In genomic region chr20:45064812-45065211, GRCh38 we compare ENCODE assay signal across 24 cellular contexts. TPM values are rescaled to one million over a fixed set of nuclear protein-coding genes. Genes with fewer than 3 reads are reported as not detected.
DNase-seq lines count a peak whose midpoint lies in the region; ATAC-seq, FAIRE-seq and TF ChIP-seq lines count a peak whose summit lies in the region.
"Had no signal": no experiment of that assay in that cellular context is flagged by ENCODE, and none has a peak within 500 bp of the region (broad histone marks: within the 10 kb centered on the region; RNA-seq: fewer than 3 reads in every experiment).

No MANE protein-coding gene starts in this region.

- in situ Hi-C loops in IMR-90 (cut with MboI; ENCODE audit: low sequenced_read_pairs) = no loop called here

- H3K27me3 Mint-ChIP-seq in CD8-positive, alpha-beta T cell (ENCODE audit: low read depth) = no peaks in the 10 kb centered on the region
- no peaks in the 10 kb centered on the region for H3K27me3 Mint-ChIP-seq in activated naive CD8-positive, alpha-beta T cell treated with anti-CD3 and anti-CD28 coated beads, Interleukin-2, amount 50 U/mL, for 24 hours
- H3K27me3 Mint-ChIP-seq in natural killer cell (ENCODE audit: low read depth in 2 of 2) (no peaks in the 10 kb centered on the region), nephron progenitor cell (ENCODE audit: low read depth, poor library complexity) (peaks cover 4% of the 10 kb centered on the region)

- DNase-seq in CD8-positive, alpha-beta T cell = no peak
- DNase-seq in IMR-90 = no peak
- no peak for DNase-seq in activated naive CD8-positive, alpha-beta T cell treated with anti-CD3 and anti-CD28 coated beads, Interleukin-2, amount 50 U/mL, for 24 hours
- no peak for DNase-seq in natural killer cell
- DNase-seq in nephron progenitor cell = no peak
- no peak for DNase-seq in frontal cortex (ENCODE audit: low spot score in 2 of 2)
- no peak for DNase-seq in NCI-H1048 (lab: John Stamatoyannopoulos, UW)
- DNase-seq: activated CD4-positive, alpha-beta T cell treated with anti-CD3 and anti-CD28 coated beads, Interleukin-2, amount 50 U/mL, for 4 hours; activated T-cell treated with anti-CD3 and anti-CD28 coated beads, Interleukin-2, amount 50 U/mL, for 4 hours; DMS79 treated with DMSO at 0.1 percent for 48 hours; erythroblast; foreskin melanocyte; hippocampal formation; mucosa of descending colon; NCI-H1436; NCI-H524; small intestine; stimulated activated naive CD4-positive, alpha-beta T cell had no signal

- no TSS peak for BruUV-seq in IMR-90 (replicated peaks; lab: Mats Ljungman, UMichigan)

- no peak for TF ChIP-seq POLR2A in IMR-90 (IDR thresholded peaks at IDR 0.05; ENCODE audit: low read depth, low read length)

- H2AK9ac ChIP-seq in IMR-90 (replicated peaks; ENCODE audit: low read depth, low read length, poor library complexity) = no peak overlapping the region

- no peaks in the 10 kb centered on the region for H3K9me3 Mint-ChIP-seq in CD8-positive, alpha-beta T cell
- H3K9me3 Mint-ChIP-seq in activated naive CD8-positive, alpha-beta T cell treated with anti-CD3 and anti-CD28 coated beads, Interleukin-2, amount 50 U/mL, for 24 hours = no peaks in the 10 kb centered on the region
- no peaks in the 10 kb centered on the region for H3K9me3 Mint-ChIP-seq in natural killer cell
- peaks cover 13% of the 10 kb centered on the region for H3K9me3 Mint-ChIP-seq in nephron progenitor cell
- H3K9me3 Mint-ChIP-seq: activated naive CD4-positive, alpha-beta T cell treated with anti-CD3 and anti-CD28 coated beads, Interleukin-2, amount 50 U/mL, for 72 hours; activated T-cell treated with anti-CD3 and anti-CD28 coated beads, Interleukin-2, amount 50 U/mL, for 4 hours; T-helper 1 cell treated with Interleukin-12 subunit alpha and Interleukin-12 subunit beta and Interleukin-4 antibody, amounts not matched to agents 30 μg/mL and 1 μg/mL, for 36 hours had no signal

- H3K14ac ChIP-seq in IMR-90 (replicated peaks; ENCODE audit: low read depth, low read length) = no peak overlapping the region

- intact Hi-C loops in CD8-positive, alpha-beta T cell (cut with DNase I, micrococcal nuclease) = no loop called here
- intact Hi-C loops in IMR-90 (cut with micrococcal nuclease) = no loop called here
- intact Hi-C loops in natural killer cell (cut with micrococcal nuclease) = no loop called here

- H3K36me3 Mint-ChIP-seq in CD8-positive, alpha-beta T cell = peaks cover 85% of the 10 kb centered on the region
- H3K36me3 Mint-ChIP-seq in activated naive CD8-positive, alpha-beta T cell treated with anti-CD3 and anti-CD28 coated beads, Interleukin-2, amount 50 U/mL, for 24 hours (ENCODE audit: low read depth) = peaks cover 68% of the 10 kb centered on the region
- peaks cover 8% of the 10 kb centered on the region for H3K36me3 Mint-ChIP-seq in natural killer cell
- peaks cover 38% of the 10 kb centered on the region for H3K36me3 Mint-ChIP-seq in nephron progenitor cell (ENCODE audit: low read depth)

- no peak for ATAC-seq in CD8-positive, alpha-beta T cell
- ATAC-seq in IMR-90 (ENCODE audit: low read depth) (no peak), natural killer cell (no peak)
- no peak for ATAC-seq in activated naive CD8-positive, alpha-beta T cell treated with anti-CD3 and anti-CD28 coated beads, Interleukin-2, amount 50 U/mL, for 24 hours
- ATAC-seq: activated naive CD4-positive, alpha-beta T cell treated with anti-CD3 and anti-CD28 coated beads, Interleukin-2, amount 50 U/mL, for 72 hours; activated T-cell treated with anti-CD3 and anti-CD28 coated beads, Interleukin-2, amount 50 U/mL, for 4 hours; mucosa of descending colon; Panc1 had no signal

- H2AFZ ChIP-seq in IMR-90 (replicated peaks; ENCODE audit: low read length, poor library complexity) = no peak overlapping the region

- no peak for FAIRE-seq in frontal cortex (lab: Jason Lieb, UNC)
- FAIRE-seq: GM12891, small intestine had no signal

- no peak overlapping the region for H2AK5ac ChIP-seq in IMR-90 (ENCODE audit: low read depth, low read length)

- CTCF ChIA-PET in CD8-positive, alpha-beta T cell (lab: Charles Lee) = interaction anchor here (1.8 kb wide), 1 partner anchor 31 kb away, joined by 4 read pairs; no protein-coding TSS in a partner anchor
- CTCF ChIA-PET in IMR-90 (lab: Yijun Ruan, JAX) = no interaction called here

- peak overlapping the region; percentile 61 for H3K27ac Mint-ChIP-seq in CD8-positive, alpha-beta T cell
- peak overlapping the region; percentile 15 for H3K27ac Mint-ChIP-seq in activated naive CD8-positive, alpha-beta T cell treated with anti-CD3 and anti-CD28 coated beads, Interleukin-2, amount 50 U/mL, for 24 hours
- H3K27ac Mint-ChIP-seq in natural killer cell (peak overlapping the region; percentile 63 to 83), nephron progenitor cell (no peak overlapping the region)
- H3K27ac Mint-ChIP-seq: T-helper 1 cell treated with Interleukin-12 subunit alpha and Interleukin-12 subunit beta and Interleukin-4 antibody, amounts not matched to agents 30 μg/mL and 1 μg/mL, for 36 hours had no signal

- no peak for TF ChIP-seq RAD21 in IMR-90 (IDR thresholded peaks at IDR 0.05; ENCODE audit: low read length)

- H3K56ac ChIP-seq in IMR-90 (ENCODE audit: extremely low read depth, insufficient read depth, low read length) = no peak overlapping the region

- no peak for TF ChIP-seq CTCF in CD8-positive, alpha-beta T cell (IDR thresholded peaks at IDR 0.05)
- TF ChIP-seq CTCF in IMR-90 (conservative IDR thresholded peaks at IDR 0.05; ENCODE audit: low read depth, low read length) (no peak), natural killer cell (IDR thresholded peaks at IDR 0.05) (no peak), nephron progenitor cell (IDR thresholded peaks at IDR 0.05) (no peak)

- no peak overlapping the region for H4K91ac ChIP-seq in IMR-90 (ENCODE audit: insufficient read depth, low read depth, low read length)

- H4K5ac ChIP-seq in IMR-90 (ENCODE audit: low read depth, low read length) = no peak overlapping the region; the same call in 1 of the 2 replicates

- no peak overlapping the region for H3K4ac ChIP-seq in IMR-90 (ENCODE audit: low read depth, low read length)

- peaks cover 24% of the 10 kb centered on the region for H3K4me1 ChIP-seq in CD8-positive, alpha-beta T cell (ENCODE audit: insufficient read depth, low read length)
- peaks cover 23% of the 10 kb centered on the region; the same call in 1 of the 2 replicates for H3K4me1 ChIP-seq in IMR-90 (ENCODE audit: control insufficient read depth, insufficient read depth, low read length)

- no peaks in the 10 kb centered on the region for H4K20me1 ChIP-seq in IMR-90 (ENCODE audit: insufficient read depth, low read length)

- no peak overlapping the region for H3K4me3 ChIP-seq in CD8-positive, alpha-beta T cell (ENCODE audit: low read depth, low read length)
- H3K4me3 ChIP-seq in IMR-90 (ENCODE audit: insufficient read depth, low read depth, low read length) = no peak overlapping the region
- H3K4me3 ChIP-seq: mucosa of descending colon had no signal

- H3K4me2 ChIP-seq in IMR-90 (ENCODE audit: low read depth, low read length) = no peak overlapping the region; the same call in 1 of the 2 replicates

- POLR2A ChIA-PET in CD8-positive, alpha-beta T cell (lab: Charles Lee) = interaction anchor here (0.8 to 0.9 kb wide), 2 partner anchors 11 to 15 kb away, joined by 3 to 4 read pairs; no protein-coding TSS in a partner anchor
- POLR2A ChIA-PET in IMR-90 (lab: Charles Lee; ENCODE audit: unreplicated experiment) = no interaction called here

- peaks cover 11% of the 10 kb centered on the region for H3K9me1 ChIP-seq in IMR-90 (ENCODE audit: insufficient read depth, low read length)

- H3K27me3 ChIP-seq in CD8-positive, alpha-beta T cell (ENCODE audit: insufficient read depth, low read length) = no peaks in the 10 kb centered on the region
- H3K27me3 ChIP-seq in IMR-90 (ENCODE audit: control insufficient read depth, insufficient read depth, low read length) = no peaks in the 10 kb centered on the region

- H3K23ac ChIP-seq in IMR-90 (ENCODE audit: low read depth, low read length) = no peak overlapping the region

- dilution Hi-C loops in IMR-90 (cut with HindIII; ENCODE audit: low sequenced_read_pairs, unreplicated experiment) = no loop called here

- peaks cover 19 to 26% of the 10 kb centered on the region in 2 experiments for H3K79me1 ChIP-seq in IMR-90 (ENCODE audit: low read depth in 1 of 2, low read length in 2 of 2)

- H3K9me3 ChIP-seq in CD8-positive, alpha-beta T cell (ENCODE audit: low read length) = no peaks in the 10 kb centered on the region
- H3K9me3 ChIP-seq in IMR-90 (ENCODE audit: control insufficient read depth, insufficient read depth, low read length) = no peaks in the 10 kb centered on the region
- H3K9me3 ChIP-seq: mucosa of descending colon had no signal

- H4K8ac ChIP-seq in IMR-90 (ENCODE audit: low read depth in 2 of 2, low read length in 2 of 2) = no peak overlapping the region

- peaks cover 30% of the 10 kb centered on the region for H3K36me3 ChIP-seq in CD8-positive, alpha-beta T cell (ENCODE audit: insufficient read depth, low read length)
- H3K36me3 ChIP-seq in IMR-90 (ENCODE audit: control insufficient read depth, insufficient read depth, low read length) = no peaks in the 10 kb centered on the region

- 0 out of 3 replicates have a peak overlapping the region, but pooled peaks have one; percentile 49 for H2BK15ac ChIP-seq in IMR-90 (ENCODE audit: low read depth, low read length)

- peak overlapping the region; percentile 58; the same call in 1 of the 2 replicates for H2BK120ac ChIP-seq in IMR-90 (ENCODE audit: low read depth, low read length)

- peak overlapping the region; percentile 28; the same call in 1 of the 2 replicates for H3K18ac ChIP-seq in IMR-90 (ENCODE audit: low read depth, low read length)

- H2BK20ac ChIP-seq in IMR-90 (ENCODE audit: low read depth, low read length) = no peak overlapping the region

- H3K27ac ChIP-seq in CD8-positive, alpha-beta T cell (ENCODE audit: low read depth, low read length) = no peak overlapping the region
- H3K27ac ChIP-seq in IMR-90 (ENCODE audit: insufficient read depth, low read length) = no peak overlapping the region

- peak overlapping the region; percentile 27 for H3K4me3 Mint-ChIP-seq in CD8-positive, alpha-beta T cell
- no peak overlapping the region for H3K4me3 Mint-ChIP-seq in activated naive CD8-positive, alpha-beta T cell treated with anti-CD3 and anti-CD28 coated beads, Interleukin-2, amount 50 U/mL, for 24 hours
- H3K4me3 Mint-ChIP-seq in natural killer cell (no peak overlapping the region), nephron progenitor cell (no peak overlapping the region)
- H3K4me3 Mint-ChIP-seq: activated T-cell treated with anti-CD3 and anti-CD28 coated beads, Interleukin-2, amount 50 U/mL, for 4 hours; T-helper 1 cell treated with Interleukin-12 subunit alpha and Interleukin-12 subunit beta and Interleukin-4 antibody, amounts not matched to agents 30 μg/mL and 1 μg/mL, for 36 hours had no signal

- no peak overlapping the region for H3K9ac ChIP-seq in IMR-90 (ENCODE audit: low read depth, low read length)

- peaks cover 81% of the 10 kb centered on the region for H3K4me1 Mint-ChIP-seq in CD8-positive, alpha-beta T cell (ENCODE audit: low read depth)
- peaks cover 75% of the 10 kb centered on the region for H3K4me1 Mint-ChIP-seq in activated naive CD8-positive, alpha-beta T cell treated with anti-CD3 and anti-CD28 coated beads, Interleukin-2, amount 50 U/mL, for 24 hours
- H3K4me1 Mint-ChIP-seq in natural killer cell = peaks cover 78 to 86% of the 10 kb centered on the region in 2 donors
- no peaks in the 10 kb centered on the region for H3K4me1 Mint-ChIP-seq in nephron progenitor cell

- peak overlapping the region; percentile 57 for H2BK5ac ChIP-seq in IMR-90 (ENCODE audit: low read depth, low read length, poor library complexity, severe bottlenecking)

RNA-seq across cellular contexts. Expression of gene KCNS1, which starts 36.1 kb away (rescaled TPM):
- total RNA-seq in CD8-positive, alpha-beta T cell = not detected
- 0.54 and 0.56 TPM in 2 replicates for total RNA-seq in IMR-90 (2012; rRNA removed)
- 0.46 and 0.62 TPM in 2 replicates for polyA plus RNA-seq in IMR-90 (2012; rRNA removed)
- polyA plus RNA-seq in IMR-90 (2012; cell fraction: cytosol; rRNA removed) = 0.48 and 0.85 TPM in 2 replicates
- polyA plus RNA-seq in IMR-90 (2012; cell fraction: nucleus; rRNA removed; ENCODE audit: low replicate concordance) = 0.33 and 0.55 TPM in 2 replicates
- not detected for total RNA-seq in natural killer cell
- 1.2 TPM for total RNA-seq in frontal cortex

RNA-seq across cellular contexts. Expression of gene WFDC5, which starts 50.2 kb away (rescaled TPM):
- not detected for total RNA-seq in CD8-positive, alpha-beta T cell
- total RNA-seq in IMR-90 (2012; rRNA removed) = not detected in 2 replicates
- polyA plus RNA-seq in IMR-90 (2012; rRNA removed) = not detected in 2 replicates
- polyA plus RNA-seq in IMR-90 (2012; cell fraction: cytosol; rRNA removed) = not detected in 2 replicates
- not detected in 2 replicates for polyA plus RNA-seq in IMR-90 (2012; cell fraction: nucleus; rRNA removed; ENCODE audit: low replicate concordance)
- not detected for total RNA-seq in natural killer cell
- total RNA-seq in frontal cortex = not detected
- total RNA-seq: activated naive CD4-positive, alpha-beta T cell treated with anti-CD3 and anti-CD28 coated beads, Interleukin-2, amount 50 U/mL, for 72 hours; activated T-cell treated with anti-CD3 and anti-CD28 coated beads, Interleukin-2, amount 50 U/mL, for 4 hours; cerebellum; liver; mucosa of descending colon had no signal
- polyA plus RNA-seq: liver had no signal

RNA-seq across cellular contexts. Expression of gene WFDC12, which starts 59.5 kb away (rescaled TPM):
- not detected for total RNA-seq in CD8-positive, alpha-beta T cell
- not detected in 2 replicates for total RNA-seq in IMR-90 (2012; rRNA removed)
- polyA plus RNA-seq in IMR-90 (2012; rRNA removed) = not detected in 2 replicates
- not detected in 2 replicates for polyA plus RNA-seq in IMR-90 (2012; cell fraction: cytosol; rRNA removed)
- not detected in 2 replicates for polyA plus RNA-seq in IMR-90 (2012; cell fraction: nucleus; rRNA removed; ENCODE audit: low replicate concordance)
- total RNA-seq in natural killer cell = not detected
- total RNA-seq in frontal cortex = not detected
- total RNA-seq: activated naive CD4-positive, alpha-beta T cell treated with anti-CD3 and anti-CD28 coated beads, Interleukin-2, amount 50 U/mL, for 72 hours; activated T-cell treated with anti-CD3 and anti-CD28 coated beads, Interleukin-2, amount 50 U/mL, for 4 hours; cerebellum; liver; mucosa of descending colon had no signal
- polyA plus RNA-seq: liver had no signal
